In the genomic region with DNA sequence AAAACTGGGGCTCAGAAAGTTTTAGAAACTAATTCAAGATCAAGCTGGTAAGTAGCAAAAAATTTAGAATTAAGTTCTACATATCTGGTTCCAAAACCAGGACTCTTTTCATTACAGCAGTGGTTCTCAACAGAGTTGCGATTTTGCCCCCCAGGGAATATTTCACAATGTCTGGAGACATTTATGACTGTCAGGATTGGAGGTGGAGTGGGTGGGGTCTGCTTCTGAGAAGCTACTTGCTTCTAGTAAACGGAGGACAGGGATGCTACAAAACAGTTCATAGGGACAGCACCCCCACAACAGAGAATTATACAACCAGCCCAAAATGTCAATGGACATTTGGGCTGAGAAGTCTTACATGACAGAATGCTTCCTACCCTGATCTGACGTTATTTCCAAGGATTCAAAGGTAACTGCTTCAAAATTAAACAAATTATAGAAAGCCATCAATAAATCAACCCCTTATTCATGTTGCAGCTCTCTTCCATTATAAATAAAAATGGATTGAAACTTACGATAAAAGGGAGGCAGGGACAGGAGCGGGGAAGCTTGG, we compare ENCODE assay signal across 8 cellular contexts. TPM values are rescaled to one million over a fixed set of nuclear protein-coding genes. Genes with fewer than 3 reads are reported as not detected.
DNase-seq lines count a peak whose midpoint lies in the region; ATAC-seq and TF ChIP-seq lines count a peak whose summit lies in the region.

No MANE protein-coding gene starts in this region.

- no peak overlapping the region for H2BK5ac ChIP-seq in neuronal stem cell (ENCODE audit: low read length)

- H3K4me1 ChIP-seq in RWPE2 (ENCODE audit: insufficient read depth, poor library complexity, severe bottlenecking) (peaks cover 4% of the 10 kb centered on the region), neuronal stem cell (ENCODE audit: control insufficient read depth in 2 of 2, insufficient read depth in 1 of 2, low read depth in 1 of 2, low read length in 2 of 2) (peaks cover 2 to 5% of the 10 kb centered on the region in 2 donors)

- no peak overlapping the region for H2BK120ac ChIP-seq in neuronal stem cell (ENCODE audit: low read depth, low read length)

- WGBS in neuronal stem cell (ENCODE audit: extremely low coverage in 2 of 2, insufficient read length in 2 of 2, insufficient replicate concordance in 1 of 2), 2 donors: no CpG with 5 or more reads among the region's 5 CpGs

- no peak overlapping the region for H3K4ac ChIP-seq in neuronal stem cell (ENCODE audit: low read length)

- TF ChIP-seq CTCF in GM12875 (IDR thresholded peaks at IDR 0.05; ENCODE audit: borderline replicate concordance, insufficient read depth, low read depth, low read length): no peak
- no peak for TF ChIP-seq CTCF in RWPE2 (IDR thresholded peaks at IDR 0.05; ENCODE audit: poor library complexity, severe bottlenecking)
- TF ChIP-seq CTCF in epithelial cell of proximal tubule (conservative IDR thresholded peaks at IDR 0.05; ENCODE audit: low read depth, low read length): no peak

- no peak overlapping the region for H2AK5ac ChIP-seq in neuronal stem cell (ENCODE audit: low read depth, low read length)

- no peak overlapping the region for H3K27ac ChIP-seq in RWPE2 (ENCODE audit: poor library complexity, severe bottlenecking)
- no peak overlapping the region for H3K27ac ChIP-seq in neuronal stem cell (replicated peaks; ENCODE audit: low read length)

- H2BK15ac ChIP-seq in neuronal stem cell (ENCODE audit: low read length): no peak overlapping the region

- H3K4me3 ChIP-seq in GM12875 (ENCODE audit: low read depth, low read length) (peak overlapping the region; percentile 67), RWPE2 (ENCODE audit: severe bottlenecking) (peak overlapping the region; percentile 69), epithelial cell of proximal tubule (ENCODE audit: low read depth, low read length) (peak overlapping the region; percentile 92), neuronal stem cell (ENCODE audit: low read length in 2 of 2) (peak overlapping the region in 1 of 2 donors; percentile 70)

- peak overlapping the region; percentile 91 for H2AFZ ChIP-seq in neuronal stem cell (ENCODE audit: low read length)

- H3K4me2 ChIP-seq in neuronal stem cell (ENCODE audit: insufficient read depth, low read length, poor library complexity, severe bottlenecking): no peak overlapping the region

- H3K9me3 ChIP-seq in RWPE2 (ENCODE audit: severe bottlenecking) (no peaks in the 10 kb centered on the region), neuronal stem cell (replicated peaks in 1 of 2; ENCODE audit: control insufficient read depth in 2 of 2, insufficient read depth in 1 of 2, low read depth in 1 of 2, low read length in 2 of 2) (no peaks in the 10 kb centered on the region)

- H3K14ac ChIP-seq in neuronal stem cell (ENCODE audit: low read length): no peak overlapping the region

- no peak overlapping the region for H4K8ac ChIP-seq in neuronal stem cell (ENCODE audit: low read depth, low read length)

- no peak overlapping the region for H3K9ac ChIP-seq in neuronal stem cell (ENCODE audit: low read depth, low read length, poor library complexity)

- no peak overlapping the region for H4K91ac ChIP-seq in neuronal stem cell (ENCODE audit: low read depth, low read length, poor library complexity)

- H3K36me3 ChIP-seq in RWPE2 (ENCODE audit: low read depth): no peaks in the 10 kb centered on the region
- H3K36me3 ChIP-seq in neuronal stem cell (replicated peaks in 1 of 2; ENCODE audit: control insufficient read depth in 2 of 2, insufficient read depth in 2 of 2, low read length in 2 of 2): no peaks in the 10 kb centered on the region

- no peak for DNase-seq in RWPE2 (ENCODE audit: low spot score)
- no peak for DNase-seq in epithelial cell of proximal tubule (ENCODE audit: low read depth)
- no peak for DNase-seq in neuronal stem cell (ENCODE audit: low spot score)
- no peak for DNase-seq in RKO (ENCODE audit: low spot score)
- DNase-seq in germinal center (ENCODE audit: low spot score): no peak
- DNase-seq in GM19240 (ENCODE audit: insufficient read length, low spot score): no peak

- H3K23ac ChIP-seq in neuronal stem cell (ENCODE audit: low read depth, low read length, poor library complexity): no peak overlapping the region

- H3K79me1 ChIP-seq in neuronal stem cell (ENCODE audit: low read depth, low read length): no peaks in the 10 kb centered on the region

- no peak overlapping the region for H2BK12ac ChIP-seq in neuronal stem cell (ENCODE audit: low read length)

- ATAC-seq in RWPE2 (ENCODE audit: low read depth) (0 out of 3 replicates have a peak, but pooled peaks have one; percentile 1), GM18517 (IDR thresholded peaks at IDR 0.05; ENCODE audit: unreplicated experiment) (no peak)

- H3K18ac ChIP-seq in neuronal stem cell (ENCODE audit: low read length): no peak overlapping the region

- no peaks in the 10 kb centered on the region for H3K27me3 ChIP-seq in RWPE2 (ENCODE audit: insufficient read depth, poor library complexity, severe bottlenecking)
- peaks cover 0 to 13% (median 0%) of the 10 kb centered on the region in 3 experiments for H3K27me3 ChIP-seq in neuronal stem cell (ENCODE audit: control insufficient read depth in 3 of 3, insufficient read depth in 3 of 3, low read depth in 1 of 3, low read length in 3 of 3)

RNA-seq across cellular contexts. Expression of a gene that starts 0.7 kb away (rescaled TPM):
- total RNA-seq in epithelial cell of proximal tubule: 4.5 and 6.3 TPM in 2 replicates
- 33.4 TPM for polyA plus RNA-seq in neuronal stem cell (2013, experiment 1 of 2)
- 34.1 TPM for polyA plus RNA-seq in neuronal stem cell (2013, experiment 2 of 2)
